ENCODE assay signal across 15 cellular contexts in the genomic region with DNA sequence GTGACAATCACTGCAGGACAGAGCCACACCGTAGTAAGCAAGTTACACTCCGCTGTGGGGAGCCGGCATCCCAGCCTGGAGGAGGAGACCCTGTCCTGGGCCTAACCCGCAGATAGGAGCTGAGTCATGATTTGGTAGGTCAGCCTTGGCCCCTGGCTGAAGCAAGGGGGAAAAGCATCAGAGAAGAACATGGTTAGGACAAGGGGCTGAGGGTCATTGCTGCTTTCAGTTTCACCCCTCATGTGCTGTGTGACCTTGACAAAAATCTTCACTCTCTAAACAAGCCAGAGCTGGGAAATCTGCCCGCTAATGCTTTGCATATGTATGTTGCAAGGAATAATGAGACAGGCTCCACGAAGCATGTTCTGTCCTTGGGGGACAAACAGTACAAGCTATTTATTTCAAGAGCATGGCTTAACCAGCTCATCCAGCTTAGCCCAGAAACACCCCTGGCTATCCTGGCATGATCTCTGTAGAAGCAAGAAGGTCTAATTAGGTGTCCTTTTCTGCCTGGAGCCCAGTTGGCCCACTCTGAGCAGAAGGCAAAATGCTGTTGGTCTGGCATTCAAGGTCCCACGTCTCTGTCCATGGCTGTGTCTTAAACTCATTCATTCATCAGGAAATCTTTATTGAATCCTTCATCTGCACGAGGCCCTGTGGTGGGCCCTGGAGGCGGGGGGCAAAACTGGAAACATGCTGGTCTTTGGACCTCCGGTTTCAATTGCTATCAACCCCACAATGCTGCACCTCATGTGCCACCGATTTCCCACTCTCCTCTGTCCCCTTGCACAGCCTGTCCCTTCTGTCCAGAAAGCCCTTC.
DNase-seq lines count a peak whose midpoint lies in the region; ATAC-seq, FAIRE-seq and TF ChIP-seq lines count a peak whose summit lies in the region.
"Had no signal": no experiment of that assay in that cellular context is flagged by ENCODE, and none has a peak within 500 bp of the region (broad histone marks: within the 10 kb centered on the region; RNA-seq: fewer than 3 reads in every experiment).

No MANE protein-coding gene starts in this region.

- H3K27me3 Mint-ChIP-seq in activated CD8-positive, alpha-beta memory T cell treated with anti-CD3 and anti-CD28 coated beads, Interleukin-2, amount 10 ng/mL, durations not matched to agents 7 days and 5 days, result peaks cover 9% of the 10 kb centered on the region

- no peaks in the 10 kb centered on the region for H3K4me1 Mint-ChIP-seq in activated CD8-positive, alpha-beta memory T cell treated with anti-CD3 and anti-CD28 coated beads, Interleukin-2, amount 10 ng/mL, durations not matched to agents 7 days and 5 days

- H3K4me1 ChIP-seq in small intestine (ENCODE audit: control insufficient read depth in 2 of 2, insufficient read depth in 1 of 2, low read depth in 1 of 2, low read length in 1 of 2), result no peaks in the 10 kb centered on the region
- H3K4me1 ChIP-seq: parathyroid adenoma, stomach had no signal

- H3K27ac Mint-ChIP-seq in activated CD8-positive, alpha-beta memory T cell treated with anti-CD3 and anti-CD28 coated beads, Interleukin-2, amount 10 ng/mL, durations not matched to agents 7 days and 5 days, result no peak overlapping the region

- H3K9me3 Mint-ChIP-seq in activated CD8-positive, alpha-beta memory T cell treated with anti-CD3 and anti-CD28 coated beads, Interleukin-2, amount 10 ng/mL, durations not matched to agents 7 days and 5 days (ENCODE audit: low read depth), result peaks cover 3% of the 10 kb centered on the region

- no peak overlapping the region for H3K4me3 Mint-ChIP-seq in activated CD8-positive, alpha-beta memory T cell treated with anti-CD3 and anti-CD28 coated beads, Interleukin-2, amount 10 ng/mL, durations not matched to agents 7 days and 5 days

- TF ChIP-seq CTCF in fibroblast of pulmonary artery (IDR thresholded peaks at IDR 0.05; ENCODE audit: low read length, missing control alignments), result no peak

- WGBS in small intestine, 3 donors, result 80 to 82% (median 82%) methylated on average over 11 of the region's 11 CpGs

- no peak for ATAC-seq in activated CD8-positive, alpha-beta memory T cell treated with anti-CD3 and anti-CD28 coated beads, Interleukin-2, amount 10 ng/mL, durations not matched to agents 7 days and 5 days
- ATAC-seq in GM21515 (IDR thresholded peaks at IDR 0.05; ENCODE audit: unreplicated experiment) (no peak), GM18870 (IDR thresholded peaks at IDR 0.05; ENCODE audit: unreplicated experiment) (no peak)

- H3K4me3 ChIP-seq in H7 (ENCODE audit: insufficient read depth, low read depth, low read length), result no peak overlapping the region
- no peak overlapping the region for H3K4me3 ChIP-seq in fibroblast of pulmonary artery (replicated peaks; ENCODE audit: low read depth, low read length)
- H3K4me3 ChIP-seq in small intestine (ENCODE audit: low read depth in 1 of 2, low read length in 2 of 2), result no peak overlapping the region
- H3K4me3 ChIP-seq: ascending aorta, stomach had no signal

- DNase-seq in H7 (peak; percentile 11), fibroblast of pulmonary artery (ENCODE audit: low read depth) (peak; percentile 24), small intestine (peak; percentile 1), C1 segment of cervical spinal cord (lab: John Stamatoyannopoulos, UW) (no peak)
- peak; percentile 19 for DNase-seq in activated CD8-positive, alpha-beta memory T cell treated with anti-CD3 and anti-CD28 coated beads, Interleukin-2, amount 10 ng/mL, durations not matched to agents 7 days and 5 days
- DNase-seq: hippocampal formation, Kasumi-1, NCI-H146, NCI-H446, stomach had no signal

- no peak for FAIRE-seq in small intestine (lab: Jason Lieb, UNC)
- FAIRE-seq: GM19239 had no signal

- H3K27me3 ChIP-seq in H7 (ENCODE audit: control insufficient read depth, insufficient read depth, low read length) (no peaks in the 10 kb centered on the region), small intestine (ENCODE audit: control insufficient read depth in 2 of 2, insufficient read depth in 2 of 2, low read length in 2 of 2) (no peaks in the 10 kb centered on the region)
- H3K27me3 ChIP-seq: ascending aorta, stomach had no signal

- peak overlapping the region in 1 of 2 donors; percentile 33 for H3K27ac ChIP-seq in small intestine (ENCODE audit: low read depth in 1 of 2, low read length in 1 of 2)
- H3K27ac ChIP-seq: ascending aorta, parathyroid adenoma, stomach had no signal

- H3K36me3 Mint-ChIP-seq in activated CD8-positive, alpha-beta memory T cell treated with anti-CD3 and anti-CD28 coated beads, Interleukin-2, amount 10 ng/mL, durations not matched to agents 7 days and 5 days, result no peaks in the 10 kb centered on the region

- no peaks in the 10 kb centered on the region for H3K9me3 ChIP-seq in small intestine (ENCODE audit: control insufficient read depth, low read depth)
- H3K9me3 ChIP-seq: ascending aorta had no signal

- no peaks in the 10 kb centered on the region for H3K36me3 ChIP-seq in H7 (replicated peaks; ENCODE audit: control insufficient read depth, insufficient read depth, low read length)
- no peaks in the 10 kb centered on the region for H3K36me3 ChIP-seq in small intestine (ENCODE audit: control insufficient read depth in 2 of 2, insufficient read depth in 2 of 2, low read length in 2 of 2)
- H3K36me3 ChIP-seq: ascending aorta, stomach had no signal

- CTCF ChIA-PET in activated CD8-positive, alpha-beta memory T cell treated with anti-CD3 and anti-CD28 coated beads, Interleukin-2, amount 10 ng/mL, durations not matched to agents 7 days and 5 days (lab: Charles Lee), result no interaction called here

Comparison
In these comparisons a context has a peak if more than half of its experiments do, and no peak if none do; other contexts are left out.
1. DNase-seq: peak in H7 (single experiment), activated CD8-positive, alpha-beta memory T cell treated with anti-CD3 and anti-CD28 coated beads, Interleukin-2, amount 10 ng/mL, durations not matched to agents 7 days and 5 days (single experiment), fibroblast of pulmonary artery (single experiment) and small intestine (single experiment); none in C1 segment of cervical spinal cord (0 of 14).